ENCODE assay signal across 21 cellular contexts in genomic region chr11:111307472-111308108, GRCh38. TPM values are rescaled to one million over a fixed set of nuclear protein-coding genes. Genes with fewer than 3 reads are reported as not detected.
DNase-seq lines count a peak whose midpoint lies in the region; ATAC-seq and TF ChIP-seq lines count a peak whose summit lies in the region.
"Had no signal": no experiment of that assay in that cellular context is flagged by ENCODE, and none has a peak within 500 bp of the region (broad histone marks: within the 10 kb centered on the region; RNA-seq: fewer than 3 reads in every experiment).

No MANE protein-coding gene starts in this region.

- ATAC-seq in Panc1 = no peak
- no peak for ATAC-seq in stimulated activated effector memory CD8-positive, alpha-beta T cell treated with anti-CD3 and anti-CD28 coated beads, Interleukin-12 subunit alpha, Interleukin-12 subunit beta, amount 100 ng/mL, for 72 hours

- no peak overlapping the region for H3K4me3 ChIP-seq in Panc1 (ENCODE audit: low read depth in 2 of 2, low read length in 2 of 2)
- H3K4me3 ChIP-seq: cardiac muscle cell had no signal

- CTCF ChIA-PET in Panc1 (lab: Charles Lee) = no interaction called here

- BruUV-seq in Panc1 (replicated peaks; lab: Mats Ljungman, UMichigan) = no TSS peak

- in situ Hi-C loops in Panc1 (cut with HindIII; ENCODE audit: low pct_unique_long_range_greater_than_20kb, low sequenced_read_pairs) = no loop called here

- H3K36me3 ChIP-seq in Panc1 (ENCODE audit: control insufficient read depth, insufficient read depth, low read length) = no peaks in the 10 kb centered on the region
- H3K36me3 ChIP-seq: cardiac muscle cell had no signal

- H3K4me3 Mint-ChIP-seq in type B pancreatic cell = no peak overlapping the region
- no peak overlapping the region for H3K4me3 Mint-ChIP-seq in stimulated activated effector memory CD8-positive, alpha-beta T cell treated with anti-CD3 and anti-CD28 coated beads, Interleukin-12 subunit alpha, Interleukin-12 subunit beta, amount 100 ng/mL, for 72 hours
- H3K4me3 Mint-ChIP-seq: activated naive CD8-positive, alpha-beta T cell treated with anti-CD3 and anti-CD28 coated beads for 36 hours; naive B cell had no signal

- no peaks in the 10 kb centered on the region for H3K4me1 ChIP-seq in Panc1 (ENCODE audit: control insufficient read depth, insufficient read depth, low read length)

- peak; percentile 11; the same call in 1 of the 2 replicates for TF ChIP-seq CTCF in Panc1 (IDR thresholded peaks at IDR 0.05)
- TF ChIP-seq CTCF in type B pancreatic cell (conservative IDR thresholded peaks at IDR 0.05) = no peak

- peaks cover 7% of the 10 kb centered on the region for H3K36me3 Mint-ChIP-seq in type B pancreatic cell
- no peaks in the 10 kb centered on the region for H3K36me3 Mint-ChIP-seq in stimulated activated effector memory CD8-positive, alpha-beta T cell treated with anti-CD3 and anti-CD28 coated beads, Interleukin-12 subunit alpha, Interleukin-12 subunit beta, amount 100 ng/mL, for 72 hours
- H3K36me3 Mint-ChIP-seq: activated naive CD8-positive, alpha-beta T cell treated with anti-CD3 and anti-CD28 coated beads for 36 hours had no signal

- no peaks in the 10 kb centered on the region for H3K9me3 Mint-ChIP-seq in type B pancreatic cell
- H3K9me3 Mint-ChIP-seq in stimulated activated effector memory CD8-positive, alpha-beta T cell treated with anti-CD3 and anti-CD28 coated beads, Interleukin-12 subunit alpha, Interleukin-12 subunit beta, amount 100 ng/mL, for 72 hours = no peaks in the 10 kb centered on the region
- H3K9me3 Mint-ChIP-seq: activated naive CD8-positive, alpha-beta T cell treated with anti-CD3 and anti-CD28 coated beads for 36 hours had no signal

- H3K27me3 Mint-ChIP-seq in type B pancreatic cell = peaks cover 7% of the 10 kb centered on the region

- H3K9me3 ChIP-seq in Panc1 (ENCODE audit: control insufficient read depth, insufficient read depth, low read depth, low read length) = no peaks in the 10 kb centered on the region

- DNase-seq in NCI-H1417 (lab: John Stamatoyannopoulos, UW) = peak in 2 of 3 experiments; percentile 41 to 74
- no peak for DNase-seq in NCI-H1417 treated with DMSO at 0.1 percent for 48 hours (lab: John Stamatoyannopoulos, UW)
- DNase-seq in NCI-H2107 treated with DMSO at 0.1 percent for 48 hours (lab: John Stamatoyannopoulos, UW; ENCODE audit: unreplicated experiment) = peak; percentile 95
- DNase-seq in Panc1 (ENCODE audit: low read depth, low spot score) = no peak
- no peak for DNase-seq in type B pancreatic cell (ENCODE audit: extremely low spot score, unreplicated experiment)
- no peak for DNase-seq in SKM-1 treated with dmso at 0.1 percent for 144 hours (lab: John Stamatoyannopoulos, UW; ENCODE audit: unreplicated experiment)
- no peak for DNase-seq in stimulated activated effector memory CD8-positive, alpha-beta T cell treated with anti-CD3 and anti-CD28 coated beads, Interleukin-12 subunit alpha, Interleukin-12 subunit beta, amount 100 ng/mL, for 72 hours (ENCODE audit: low spot score in 2 of 2)
- no peak for DNase-seq in HUDEP-2 (lab: John Stamatoyannopoulos, UW; ENCODE audit: unreplicated experiment in 76 of 76)
- DNase-seq: activated CD4-positive, alpha-beta T cell treated with anti-CD3 and anti-CD28 coated beads for 48 hours; activated naive CD8-positive, alpha-beta T cell treated with anti-CD3 and anti-CD28 coated beads for 36 hours; effector CD4-positive, alpha-beta T cell; GDM1; naive B cell; NK-92 treated with Interleukin-12 subunit alpha and Interleukin-12 subunit beta, amount 100 ng/mL, for 24 hours; SIG-M5; stimulated activated CD4-positive, alpha-beta T cell treated with anti-CD3 and anti-CD28 coated beads, Interleukin-15, amount 100 ng/mL, for 24 hours; substantia nigra had no signal

- POLR2A ChIA-PET in Panc1 (lab: Charles Lee) = no interaction called here

- H3K27ac ChIP-seq in Panc1 (ENCODE audit: low read length) = no peak overlapping the region
- H3K27ac ChIP-seq: cardiac muscle cell, HL-60 had no signal

- intact Hi-C loops in Panc1 (cut with micrococcal nuclease; ENCODE audit: unreplicated experiment) = no loop called here

- peaks cover 25% of the 10 kb centered on the region for H3K4me1 Mint-ChIP-seq in type B pancreatic cell (ENCODE audit: unreplicated experiment)
- no peaks in the 10 kb centered on the region for H3K4me1 Mint-ChIP-seq in stimulated activated effector memory CD8-positive, alpha-beta T cell treated with anti-CD3 and anti-CD28 coated beads, Interleukin-12 subunit alpha, Interleukin-12 subunit beta, amount 100 ng/mL, for 72 hours
- H3K4me1 Mint-ChIP-seq: activated naive CD8-positive, alpha-beta T cell treated with anti-CD3 and anti-CD28 coated beads for 36 hours had no signal

- peaks cover 40% of the 10 kb centered on the region for H3K27me3 ChIP-seq in Panc1 (ENCODE audit: control insufficient read depth, insufficient read depth, low read length)

- H3K27ac Mint-ChIP-seq in type B pancreatic cell = peak overlapping the region; percentile 76
- H3K27ac Mint-ChIP-seq in stimulated activated effector memory CD8-positive, alpha-beta T cell treated with anti-CD3 and anti-CD28 coated beads, Interleukin-12 subunit alpha, Interleukin-12 subunit beta, amount 100 ng/mL, for 72 hours = no peak overlapping the region
- H3K27ac Mint-ChIP-seq: activated naive CD8-positive, alpha-beta T cell treated with anti-CD3 and anti-CD28 coated beads for 36 hours; naive B cell; progenitor cell of endocrine pancreas had no signal

RNA-seq across cellular contexts. Expression of gene POU2AF3, which starts 9.2 kb away (rescaled TPM):
- total RNA-seq in Panc1 (2021; ENCODE audit: unreplicated experiment) (0.64 TPM), type B pancreatic cell (ENCODE audit: low replicate concordance) (2.6 and 2.9 TPM in 2 replicates)
- 0.50 TPM for polyA plus RNA-seq in Panc1 (2012; ENCODE audit: insufficient read length)
- total RNA-seq: activated naive CD8-positive, alpha-beta T cell treated with anti-CD3 and anti-CD28 coated beads for 36 hours; LHCN-M2 had no signal

Comparison
In these comparisons a context has a peak if more than half of its experiments do, and no peak if none do; other contexts are left out.
1. DNase-seq: peak in NCI-H1417 (2 of 3) and NCI-H2107 treated with DMSO at 0.1 percent for 48 hours (single experiment); none in NCI-H1417 treated with DMSO at 0.1 percent for 48 hours (single experiment), Panc1 (single experiment), type B pancreatic cell (single experiment), SKM-1 treated with dmso at 0.1 percent for 144 hours (single experiment), stimulated activated effector memory CD8-positive, alpha-beta T cell treated with anti-CD3 and anti-CD28 coated beads, Interleukin-12 subunit alpha, Interleukin-12 subunit beta, amount 100 ng/mL, for 72 hours (0 of 2) and HUDEP-2 (0 of 76).